26 cellular contexts compared by ENCODE assay signal in the genomic region with DNA sequence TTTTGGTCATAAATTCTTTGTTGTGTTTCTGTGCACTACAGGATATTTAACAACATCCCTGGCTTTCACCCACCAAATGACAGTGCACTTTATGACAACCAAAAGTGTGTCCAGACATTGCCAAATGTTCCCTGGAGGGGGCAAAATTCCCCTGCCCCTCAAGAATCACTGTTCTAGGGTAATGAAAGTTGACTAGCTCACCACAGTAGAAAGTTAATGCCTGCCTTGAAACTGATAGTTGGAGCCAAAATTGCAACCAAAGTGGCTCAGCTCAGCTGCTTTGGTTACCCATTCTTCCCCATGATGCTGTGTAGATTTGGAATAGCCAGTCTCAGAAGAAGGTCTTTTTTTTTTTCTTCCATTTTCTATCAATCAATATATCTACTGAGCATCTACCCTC.
DNase-seq lines count a peak whose midpoint lies in the region; ATAC-seq and TF ChIP-seq lines count a peak whose summit lies in the region.
"Had no signal": no experiment of that assay in that cellular context is flagged by ENCODE, and none has a peak within 500 bp of the region (broad histone marks: within the 10 kb centered on the region; RNA-seq: fewer than 3 reads in every experiment).

No MANE protein-coding gene starts in this region.

- intact Hi-C loops in colonic mucosa (cut with DNase I), result no loop called here

- no peak overlapping the region for H3K9ac ChIP-seq in colonic mucosa (ENCODE audit: low read depth in 2 of 2, low read length in 2 of 2)

- H3K9me3 ChIP-seq in colonic mucosa, result no peaks in the 10 kb centered on the region
- H3K9me3 ChIP-seq: HAP-1, tibial nerve had no signal

- ATAC-seq in GM18909 (IDR thresholded peaks at IDR 0.05; ENCODE audit: poor library complexity, unreplicated experiment) (peak; percentile 70), HG02642 (IDR thresholded peaks at IDR 0.05; ENCODE audit: poor library complexity, unreplicated experiment) (peak; percentile 69), HG03442 (IDR thresholded peaks at IDR 0.05; ENCODE audit: unreplicated experiment) (peak; percentile 64)
- ATAC-seq in stimulated activated naive CD8-positive, alpha-beta T cell treated with anti-CD3 and anti-CD28 coated beads, Interleukin-15, amount 100 ng/mL, for 72 hours, result peak; percentile 33
- ATAC-seq in activated CD8-positive, alpha-beta memory T cell treated with anti-CD3 and anti-CD28 coated beads, Interleukin-2, amount 10 ng/mL, durations not matched to agents 7 days and 5 days, result no peak
- ATAC-seq: Panc1 had no signal

- no peaks in the 10 kb centered on the region for H3K27me3 Mint-ChIP-seq in stimulated activated naive CD8-positive, alpha-beta T cell treated with anti-CD3 and anti-CD28 coated beads, Interleukin-15, amount 100 ng/mL, for 72 hours
- no peaks in the 10 kb centered on the region for H3K27me3 Mint-ChIP-seq in activated CD8-positive, alpha-beta memory T cell treated with anti-CD3 and anti-CD28 coated beads, Interleukin-2, amount 10 ng/mL, durations not matched to agents 7 days and 5 days
- H3K27me3 Mint-ChIP-seq: CD8-positive, alpha-beta memory T cell; stimulated activated naive CD8-positive, alpha-beta T cell treated with anti-CD3 and anti-CD28 coated beads, Interleukin-15, Interleukin-2, amounts not matched to agents 100 ng/mL and 50 ng/mL, for 24 hours had no signal

- TF ChIP-seq CTCF in colonic mucosa (IDR thresholded peaks at IDR 0.05), result no peak

- H3K9me3 Mint-ChIP-seq in stimulated activated naive CD8-positive, alpha-beta T cell treated with anti-CD3 and anti-CD28 coated beads, Interleukin-15, amount 100 ng/mL, for 72 hours, result no peaks in the 10 kb centered on the region
- no peaks in the 10 kb centered on the region for H3K9me3 Mint-ChIP-seq in activated CD8-positive, alpha-beta memory T cell treated with anti-CD3 and anti-CD28 coated beads, Interleukin-2, amount 10 ng/mL, durations not matched to agents 7 days and 5 days (ENCODE audit: low read depth)
- H3K9me3 Mint-ChIP-seq: CD8-positive, alpha-beta memory T cell; stimulated activated naive CD8-positive, alpha-beta T cell treated with anti-CD3 and anti-CD28 coated beads, Interleukin-15, Interleukin-2, amounts not matched to agents 100 ng/mL and 50 ng/mL, for 24 hours; T-helper 1 cell treated with Interleukin-12 subunit alpha and Interleukin-12 subunit beta and Interleukin-4 antibody, amounts not matched to agents 30 μg/mL and 1 μg/mL, for 36 hours had no signal

- H3K4me1 ChIP-seq in colonic mucosa, result no peaks in the 10 kb centered on the region
- H3K4me1 ChIP-seq: tibial nerve had no signal

- no peak overlapping the region for H3K27ac Mint-ChIP-seq in stimulated activated naive CD8-positive, alpha-beta T cell treated with anti-CD3 and anti-CD28 coated beads, Interleukin-15, amount 100 ng/mL, for 72 hours
- no peak overlapping the region for H3K27ac Mint-ChIP-seq in activated CD8-positive, alpha-beta memory T cell treated with anti-CD3 and anti-CD28 coated beads, Interleukin-2, amount 10 ng/mL, durations not matched to agents 7 days and 5 days
- H3K27ac Mint-ChIP-seq: stimulated activated naive CD8-positive, alpha-beta T cell treated with anti-CD3 and anti-CD28 coated beads, Interleukin-15, Interleukin-2, amounts not matched to agents 100 ng/mL and 50 ng/mL, for 24 hours; T-helper 1 cell treated with Interleukin-12 subunit alpha and Interleukin-12 subunit beta and Interleukin-4 antibody, amounts not matched to agents 30 μg/mL and 1 μg/mL, for 36 hours had no signal

- CTCF ChIA-PET in activated CD8-positive, alpha-beta memory T cell treated with anti-CD3 and anti-CD28 coated beads, Interleukin-2, amount 10 ng/mL, durations not matched to agents 7 days and 5 days (lab: Charles Lee), result no interaction called here

- H3K36me3 Mint-ChIP-seq in activated CD8-positive, alpha-beta memory T cell treated with anti-CD3 and anti-CD28 coated beads, Interleukin-2, amount 10 ng/mL, durations not matched to agents 7 days and 5 days, result no peaks in the 10 kb centered on the region

- no peak overlapping the region for H3K4me3 ChIP-seq in colonic mucosa
- H3K4me3 ChIP-seq: HAP-1, lung, skin epidermis, tibial nerve had no signal

- H3K4me3 Mint-ChIP-seq in stimulated activated naive CD8-positive, alpha-beta T cell treated with anti-CD3 and anti-CD28 coated beads, Interleukin-15, amount 100 ng/mL, for 72 hours, result no peak overlapping the region
- H3K4me3 Mint-ChIP-seq in activated CD8-positive, alpha-beta memory T cell treated with anti-CD3 and anti-CD28 coated beads, Interleukin-2, amount 10 ng/mL, durations not matched to agents 7 days and 5 days, result no peak overlapping the region
- H3K4me3 Mint-ChIP-seq: CD8-positive, alpha-beta memory T cell; stimulated activated naive CD8-positive, alpha-beta T cell treated with anti-CD3 and anti-CD28 coated beads, Interleukin-15, Interleukin-2, amounts not matched to agents 100 ng/mL and 50 ng/mL, for 24 hours; T-helper 1 cell treated with Interleukin-12 subunit alpha and Interleukin-12 subunit beta and Interleukin-4 antibody, amounts not matched to agents 30 μg/mL and 1 μg/mL, for 36 hours had no signal

- H3K4me1 Mint-ChIP-seq in stimulated activated naive CD8-positive, alpha-beta T cell treated with anti-CD3 and anti-CD28 coated beads, Interleukin-15, amount 100 ng/mL, for 72 hours, result no peaks in the 10 kb centered on the region
- H3K4me1 Mint-ChIP-seq in activated CD8-positive, alpha-beta memory T cell treated with anti-CD3 and anti-CD28 coated beads, Interleukin-2, amount 10 ng/mL, durations not matched to agents 7 days and 5 days, result no peaks in the 10 kb centered on the region
- H3K4me1 Mint-ChIP-seq: CD8-positive, alpha-beta memory T cell had no signal

- no peaks in the 10 kb centered on the region for H3K36me3 ChIP-seq in colonic mucosa
- H3K36me3 ChIP-seq: HAP-1 had no signal

- H3K27ac ChIP-seq in colonic mucosa, result no peak overlapping the region
- H3K27ac ChIP-seq: skin epidermis, tibial nerve had no signal

- no peaks in the 10 kb centered on the region for H3K27me3 ChIP-seq in colonic mucosa
- H3K27me3 ChIP-seq: tibial nerve had no signal

- no peak for DNase-seq in stimulated activated naive CD8-positive, alpha-beta T cell treated with anti-CD3 and anti-CD28 coated beads, Interleukin-15, amount 100 ng/mL, for 72 hours
- DNase-seq in colonic mucosa (no peak), hippocampal formation (lab: John Stamatoyannopoulos, UW) (no peak)
- no peak for DNase-seq in activated CD8-positive, alpha-beta memory T cell treated with anti-CD3 and anti-CD28 coated beads, Interleukin-2, amount 10 ng/mL, durations not matched to agents 7 days and 5 days
- DNase-seq: activated CD4-positive, alpha-beta T cell treated with anti-CD3 and anti-CD28 coated beads, Interleukin-2, amount 50 U/mL, for 4 hours; activated naive CD4-positive, alpha-beta T cell; aorta; CD8-positive, alpha-beta memory T cell; central memory CD4-positive, alpha-beta T cell; DMS79; erythroblast; foreskin melanocyte; KG1; NCI-H1048; NCI-H187 treated with DMSO at 0.1 percent for 48 hours; NCI-H345 had no signal
